Comparison of ENCODE assay signal across 8 cellular contexts in the genomic region with DNA sequence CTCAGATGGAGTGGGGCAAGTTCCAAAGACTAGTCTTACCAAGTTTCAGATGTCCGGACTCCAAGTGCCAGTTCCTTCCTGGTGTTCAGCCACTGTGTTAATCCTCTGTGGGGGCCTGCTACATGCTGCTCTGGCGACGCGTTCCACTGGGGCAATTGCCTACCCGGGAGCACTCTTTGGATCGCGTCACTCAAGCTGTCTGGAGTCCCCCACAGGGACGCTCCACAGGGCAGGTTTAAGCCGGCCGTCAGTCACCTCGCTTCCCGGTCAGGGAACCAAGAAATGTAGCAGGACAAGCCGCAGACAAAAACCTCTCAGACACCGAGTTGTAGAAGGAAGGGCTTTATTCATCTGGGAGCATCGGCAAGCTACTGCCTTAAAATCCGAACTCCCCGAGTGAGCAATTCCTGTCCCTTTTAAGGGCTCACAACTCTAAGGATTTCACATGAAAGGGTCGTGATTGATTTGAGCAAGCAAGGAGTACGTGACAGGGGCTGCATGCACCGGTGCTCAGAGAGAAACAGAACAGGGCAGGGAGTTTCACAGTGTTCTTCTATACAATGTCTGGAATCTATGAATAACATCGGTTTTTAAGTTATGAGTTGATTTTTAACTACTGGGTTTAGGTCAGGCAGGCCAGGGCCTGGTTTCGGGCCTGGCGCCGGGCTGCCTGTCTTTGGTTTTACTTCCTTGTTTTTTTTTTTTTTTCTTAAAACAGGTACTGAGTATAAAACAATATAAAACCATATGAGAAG. TPM values are rescaled to one million over a fixed set of nuclear protein-coding genes. Genes with fewer than 3 reads are reported as not detected.
DNase-seq lines count a peak whose midpoint lies in the region; ATAC-seq and TF ChIP-seq lines count a peak whose summit lies in the region.
"Not testable (repeated sequence)": the region's sequence is repeated elsewhere in the genome, so short reads cannot be mapped to it uniquely, and the experiment has no call there.

No MANE protein-coding gene starts in this region.

- ATAC-seq in GM23338 (peak; percentile 42; the same call in 2 of the 3 replicates), HG03354 (IDR thresholded peaks at IDR 0.05; ENCODE audit: poor library complexity, severe bottlenecking, unreplicated experiment) (peak; percentile 47)

- H3K36me3 ChIP-seq in GM23338 (ENCODE audit: insufficient read depth); cardiac muscle cell; thymus (ENCODE audit: control insufficient read depth, insufficient read depth): not testable (repeated sequence)

- peaks cover 33% of the 10 kb centered on the region for H3K4me1 ChIP-seq in GM23338 (ENCODE audit: insufficient read depth)
- H3K4me1 ChIP-seq in cardiac muscle cell (ENCODE audit: low read depth); thymus (ENCODE audit: control insufficient read depth, insufficient read depth, low read length): not testable (repeated sequence)

- H3K9me3 ChIP-seq in cardiac muscle cell (ENCODE audit: low read depth); thymus (ENCODE audit: control insufficient read depth): not testable (repeated sequence)

- not testable (repeated sequence) for H3K27ac Mint-ChIP-seq in GM23338; neural crest cell (ENCODE audit: unreplicated experiment)

- peak overlapping the region; percentile 84 for H2AFZ ChIP-seq in GM23338

- 94% methylated on average over 24 of the region's 24 CpGs for WGBS in thymus

- not testable (repeated sequence) for H3K4me2 ChIP-seq in GM23338

- not testable (repeated sequence) for H3K9me3 Mint-ChIP-seq in GM23338, neural crest cell

- not testable (repeated sequence) for DNase-seq in GM12864 (ENCODE audit: low read depth); GM23338 (ENCODE audit: low spot score); neural crest cell (ENCODE audit: low read depth, low spot score)
- DNase-seq in RPMI8226, result peak; percentile 67
- DNase-seq in cardiac muscle cell (ENCODE audit: low read depth in 1 of 2, low spot score in 1 of 2), result peak in 1 of 2 donors; percentile 5

- H3K27ac ChIP-seq in GM23338 (ENCODE audit: low read depth) (peak overlapping the region; percentile 69), cardiac muscle cell (peak overlapping the region; percentile 48), thymus (ENCODE audit: low read depth) (peak overlapping the region; percentile 42)

- H3K27me3 ChIP-seq in GM23338 (ENCODE audit: insufficient read depth); cardiac muscle cell; thymus (ENCODE audit: control insufficient read depth, insufficient read depth): not testable (repeated sequence)

- peaks cover 34% of the 10 kb centered on the region for H3K4me1 Mint-ChIP-seq in GM23338
- H3K4me1 Mint-ChIP-seq in neural crest cell, result not testable (repeated sequence)

- H3K79me2 ChIP-seq in GM23338 (replicated peaks; ENCODE audit: insufficient read depth), result not testable (repeated sequence)

- H3K4me3 ChIP-seq in GM12864 (ENCODE audit: low read depth, low read length), result peak overlapping the region; percentile 85
- not testable (repeated sequence) for H3K4me3 ChIP-seq in GM23338; cardiac muscle cell; thymus (ENCODE audit: low read length)

- not testable (repeated sequence) for H3K27me3 Mint-ChIP-seq in GM23338 (ENCODE audit: insufficient read depth, low read depth, poor library complexity); neural crest cell (ENCODE audit: low read depth)

- peak; percentile 35 for TF ChIP-seq POLR2A in GM19099 (IDR thresholded peaks at IDR 0.05; ENCODE audit: extremely low read depth, insufficient read length, low read depth)

- not testable (repeated sequence) for H4K20me1 ChIP-seq in GM23338 (replicated peaks; ENCODE audit: insufficient read depth)

- not testable (repeated sequence) for H3K36me3 Mint-ChIP-seq in GM23338 (ENCODE audit: low read depth); neural crest cell (ENCODE audit: low read depth)

- not testable (repeated sequence) for H3F3A ChIP-seq in GM23338 (replicated peaks; ENCODE audit: low read depth)

- TF ChIP-seq CTCF in GM12864 (IDR thresholded peaks at IDR 0.05; ENCODE audit: low read depth, low read length, missing control alignments); GM23338 (conservative IDR thresholded peaks at IDR 0.05; ENCODE audit: low read depth in 2 of 2); cardiac muscle cell (IDR thresholded peaks at IDR 0.05; ENCODE audit: low read depth, low read length); neural crest cell (conservative IDR thresholded peaks at IDR 0.05): not testable (repeated sequence)

- H3K4me3 Mint-ChIP-seq in GM23338, result not testable (repeated sequence)
- peak overlapping the region; percentile 3 for H3K4me3 Mint-ChIP-seq in neural crest cell

- H3K9me2 ChIP-seq in GM23338 (ENCODE audit: insufficient read depth), result not testable (repeated sequence)

RNA-seq across cellular contexts. Expression of a gene that starts 8.6 kb away (rescaled TPM):
- 11.6 and 18.6 TPM in 2 replicates for total RNA-seq in GM23338 (2014; rRNA removed; shearing (Covaris generic))
- 7.4 and 8.9 TPM in 2 replicates for polyA plus RNA-seq in GM23338 (2016; fragmentation: Nextera tagmentation; extraction: Ambion mirVana)
- 9.5 and 10.8 TPM in 2 replicates for total RNA-seq in cardiac muscle cell
- polyA plus RNA-seq in cardiac muscle cell, result 15.1 and 16.1 TPM in 2 replicates
- 32.7 and 33.3 TPM in 2 replicates for total RNA-seq in neural crest cell
- polyA plus RNA-seq in thymus, result 10.0 TPM

RNA-seq across cellular contexts. Expression of a gene that starts 28.5 kb away (rescaled TPM):
- 579 and 750 TPM in 2 replicates for total RNA-seq in GM23338 (2014; rRNA removed; shearing (Covaris generic))
- polyA plus RNA-seq in GM23338 (2016; fragmentation: Nextera tagmentation; extraction: Ambion mirVana) (1,330 and 1,384 TPM in 2 replicates), cardiac muscle cell (517 and 698 TPM in 2 replicates), thymus (507 TPM)
- total RNA-seq in cardiac muscle cell (597 and 948 TPM in 2 replicates), neural crest cell (325 and 341 TPM in 2 replicates)

RNA-seq across cellular contexts. Expression of a gene that starts 28.5 kb away (rescaled TPM):
- 52.8 and 69.4 TPM in 2 replicates for total RNA-seq in GM23338 (2014; rRNA removed; shearing (Covaris generic))
- 19.0 and 20.1 TPM in 2 replicates for polyA plus RNA-seq in GM23338 (2016; fragmentation: Nextera tagmentation; extraction: Ambion mirVana)
- 118 and 151 TPM in 2 replicates for total RNA-seq in cardiac muscle cell
- 130 and 169 TPM in 2 replicates for polyA plus RNA-seq in cardiac muscle cell
- 99.0 and 102 TPM in 2 replicates for total RNA-seq in neural crest cell
- polyA plus RNA-seq in thymus, result 24.1 TPM
